ENCODE assay signal across 24 cellular contexts in the genomic region with DNA sequence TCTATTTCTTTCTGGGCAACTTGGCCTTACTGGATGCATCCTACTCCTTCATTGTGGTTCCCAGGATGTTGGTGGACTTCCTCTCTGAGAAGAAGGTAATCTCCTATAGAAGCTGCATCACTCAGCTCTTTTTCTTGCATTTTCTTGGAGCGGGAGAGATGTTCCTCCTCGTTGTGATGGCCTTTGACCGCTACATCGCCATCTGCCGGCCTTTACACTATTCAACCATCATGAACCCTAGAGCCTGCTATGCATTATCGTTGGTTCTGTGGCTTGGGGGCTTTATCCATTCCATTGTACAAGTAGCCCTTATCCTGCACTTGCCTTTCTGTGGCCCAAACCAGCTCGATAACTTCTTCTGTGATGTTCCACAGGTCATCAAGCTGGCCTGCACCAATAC.
DNase-seq lines count a peak whose midpoint lies in the region; ATAC-seq and TF ChIP-seq lines count a peak whose summit lies in the region.
"Had no signal": no experiment of that assay in that cellular context is flagged by ENCODE, and none has a peak within 500 bp of the region (broad histone marks: within the 10 kb centered on the region; RNA-seq: fewer than 3 reads in every experiment).

No MANE protein-coding gene starts in this region.

- 0 out of 2 replicates have a peak, but pooled peaks have one; percentile 12 for TF ChIP-seq CTCF in GM12875 (IDR thresholded peaks at IDR 0.05; ENCODE audit: borderline replicate concordance, insufficient read depth, low read depth, low read length)
- TF ChIP-seq CTCF in WERI-Rb-1 (IDR thresholded peaks at IDR 0.05; ENCODE audit: low read depth, low read length): peak; percentile 38; the same call in 1 of the 2 replicates

- no peaks in the 10 kb centered on the region for H3K4me1 ChIP-seq in NT2/D1 (ENCODE audit: insufficient read depth, insufficient read length)
- H3K4me1 ChIP-seq: colonic mucosa, foreskin keratinocyte, heart right ventricle, pancreas, upper lobe of left lung had no signal

- no peak overlapping the region for H3K27ac ChIP-seq in WERI-Rb-1
- H3K27ac ChIP-seq: colonic mucosa, foreskin keratinocyte, heart right ventricle, pancreas, upper lobe of left lung had no signal

- H3K4me3 ChIP-seq in GM12875 (ENCODE audit: low read depth, low read length) (no peak overlapping the region), NT2/D1 (ENCODE audit: insufficient read length, low read depth) (no peak overlapping the region), WERI-Rb-1 (ENCODE audit: low read depth, low read length) (no peak overlapping the region)
- H3K4me3 ChIP-seq: colonic mucosa, heart right ventricle, pancreas, upper lobe of left lung had no signal

- no peaks in the 10 kb centered on the region for H3K27me3 ChIP-seq in NT2/D1 (ENCODE audit: insufficient read depth, insufficient read length)
- H3K27me3 ChIP-seq in WERI-Rb-1 (ENCODE audit: insufficient read depth, low read depth, severe bottlenecking): peaks cover 49% of the 10 kb centered on the region
- H3K27me3 ChIP-seq: colonic mucosa, foreskin keratinocyte, heart right ventricle, pancreas, upper lobe of left lung had no signal

- H3K9ac ChIP-seq in NT2/D1 (ENCODE audit: insufficient read length, low read depth): no peak overlapping the region

- ATAC-seq in HG02938 (IDR thresholded peaks at IDR 0.05; ENCODE audit: unreplicated experiment): no peak
- ATAC-seq: esophagus mucosa, foreskin keratinocyte, heart right ventricle, pancreas, Right ventricle myocardium inferior had no signal

- DNase-seq in DMS 273 (lab: John Stamatoyannopoulos, UW; ENCODE audit: unreplicated experiment) (peak; percentile 18), DMS 273 treated with DMSO at 0.1 percent for 48 hours (lab: John Stamatoyannopoulos, UW) (no peak), NT2/D1 (ENCODE audit: low read depth, low spot score) (peak; percentile 5), WERI-Rb-1 (peak; percentile 6), NCI-H1092 treated with DMSO at 0.1 percent for 48 hours (lab: John Stamatoyannopoulos, UW) (no peak), NCI-H1694 (lab: John Stamatoyannopoulos, UW) (no peak)
- DNase-seq: 8988T; activated CD4-positive, alpha-beta T cell treated with anti-CD3 and anti-CD28 coated beads for 1 hour; activated naive CD4-positive, alpha-beta T cell; activated T-cell treated with anti-CD3 and anti-CD28 coated beads, Interleukin-2, amount 50 U/mL, for 24 hours; AML-193; colonic mucosa; DND-41; effector memory CD4-positive, alpha-beta T cell; foreskin keratinocyte; heart right ventricle; NCI-H1417 treated with DMSO at 0.1 percent for 48 hours; NCI-H510A treated with DMSO at 0.1 percent for 48 hours; pancreas; upper lobe of left lung had no signal

- no peaks in the 10 kb centered on the region for H3K9me3 ChIP-seq in NT2/D1 (ENCODE audit: insufficient read depth, low read length)
- no peaks in the 10 kb centered on the region for H3K9me3 ChIP-seq in WERI-Rb-1 (ENCODE audit: severe bottlenecking)
- H3K9me3 ChIP-seq: colonic mucosa, heart right ventricle, pancreas, upper lobe of left lung had no signal

- H3K36me3 ChIP-seq in NT2/D1 (ENCODE audit: insufficient read depth, insufficient read length, low read length) (no peaks in the 10 kb centered on the region), WERI-Rb-1 (no peaks in the 10 kb centered on the region)
- H3K36me3 ChIP-seq: colonic mucosa, heart right ventricle, pancreas, upper lobe of left lung had no signal

Comparison
In these comparisons a context has a peak if more than half of its experiments do, and no peak if none do; other contexts are left out.
1. DNase-seq: peak in DMS 273 (single experiment), NT2/D1 (single experiment) and WERI-Rb-1 (single experiment); none in DMS 273 treated with DMSO at 0.1 percent for 48 hours (single experiment), NCI-H1092 treated with DMSO at 0.1 percent for 48 hours (single experiment) and NCI-H1694 (single experiment).